6 cellular contexts compared by ENCODE assay signal in the genomic region with DNA sequence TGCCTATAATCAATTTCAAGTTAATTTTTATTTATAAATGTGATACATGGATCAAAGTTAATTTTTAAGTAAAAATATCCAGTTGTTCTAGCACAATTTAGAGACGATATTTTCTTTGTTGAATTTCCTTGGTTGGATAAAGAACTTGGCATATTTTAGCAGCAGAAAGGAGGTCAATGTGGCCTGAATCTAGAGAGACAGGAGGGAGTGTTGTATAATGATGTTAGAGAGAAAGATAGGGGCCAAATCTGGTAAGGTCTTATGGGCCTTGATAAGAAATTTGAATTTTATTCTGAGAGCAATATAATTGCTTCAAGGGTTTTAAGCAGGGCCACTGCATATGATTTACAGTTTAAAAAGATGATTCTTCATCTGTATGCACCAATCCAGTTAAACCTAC.
"Had no signal": no experiment of that assay in that cellular context is flagged by ENCODE, and none has a peak within 500 bp of the region (broad histone marks: within the 10 kb centered on the region; RNA-seq: fewer than 3 reads in every experiment).

No MANE protein-coding gene starts in this region.

- H3K4me3 ChIP-seq: GM23338, K562 had no signal

- ATAC-seq: GM23338, K562 had no signal

- DNase-seq: H9, HCEC 1CT, IMR-90, KG1 had no signal
